ENCODE assay signal across 13 cellular contexts in the genomic region with DNA sequence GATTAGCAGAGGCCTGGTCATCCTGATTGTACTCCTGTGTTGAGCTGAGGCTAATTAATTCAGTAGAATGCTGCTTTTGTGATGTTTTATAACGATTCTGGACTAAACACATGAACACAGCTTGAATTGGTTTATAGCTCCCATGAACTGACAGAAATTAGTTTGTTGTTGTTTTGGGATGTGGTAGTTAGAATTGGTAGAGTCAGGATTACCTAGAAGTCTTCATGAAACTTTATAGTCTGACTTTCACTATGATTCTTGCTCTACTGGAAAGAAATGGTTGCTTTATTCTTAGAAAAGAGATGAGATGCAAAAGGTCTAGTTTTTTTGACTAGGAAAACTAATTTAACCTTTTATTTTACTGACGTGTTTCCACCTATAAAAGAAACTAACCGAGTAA. TPM values are rescaled to one million over a fixed set of nuclear protein-coding genes. Genes with fewer than 3 reads are reported as not detected.
DNase-seq lines count a peak whose midpoint lies in the region; ATAC-seq and TF ChIP-seq lines count a peak whose summit lies in the region.
"Had no signal": no experiment of that assay in that cellular context is flagged by ENCODE, and none has a peak within 500 bp of the region (broad histone marks: within the 10 kb centered on the region; RNA-seq: fewer than 3 reads in every experiment).

No MANE protein-coding gene starts in this region.

- ATAC-seq in GM21390 (IDR thresholded peaks at IDR 0.05; ENCODE audit: unreplicated experiment) (peak; percentile 31), omental fat pad (ENCODE audit: low FRiP score) (no peak)

- peaks cover 3% of the 10 kb centered on the region for H3K27me3 Mint-ChIP-seq in activated T-cell treated with anti-CD3 and anti-CD28 coated beads, Interleukin-2, amount 50 U/mL, for 24 hours
- H3K27me3 Mint-ChIP-seq in activated T-helper 2 cell treated with anti-CD3 and anti-CD28 coated beads, Interferon-gamma antibody, Interleukin-2, Interleukin-4, amounts not matched to agents 10 μg/mL and 5 μg/mL and 100 μg/mL, durations not matched to agents 14 hours and 24 hours and 36 hours (ENCODE audit: low read depth): no peaks in the 10 kb centered on the region

- no peak for TF ChIP-seq CTCF in omental fat pad (IDR thresholded peaks at IDR 0.05)

- peak overlapping the region; percentile 22 for H3K27ac Mint-ChIP-seq in activated T-cell treated with anti-CD3 and anti-CD28 coated beads, Interleukin-2, amount 50 U/mL, for 24 hours
- H3K27ac Mint-ChIP-seq in activated T-helper 2 cell treated with anti-CD3 and anti-CD28 coated beads, Interferon-gamma antibody, Interleukin-2, Interleukin-4, amounts not matched to agents 10 μg/mL and 5 μg/mL and 100 μg/mL, durations not matched to agents 14 hours and 24 hours and 36 hours: peak overlapping the region; percentile 79
- H3K27ac Mint-ChIP-seq: CD4-positive, CD25-positive, alpha-beta regulatory T cell had no signal

- H3K9me3 Mint-ChIP-seq in activated T-cell treated with anti-CD3 and anti-CD28 coated beads, Interleukin-2, amount 50 U/mL, for 24 hours: no peaks in the 10 kb centered on the region
- peaks cover 5% of the 10 kb centered on the region for H3K9me3 Mint-ChIP-seq in activated T-helper 2 cell treated with anti-CD3 and anti-CD28 coated beads, Interferon-gamma antibody, Interleukin-2, Interleukin-4, amounts not matched to agents 10 μg/mL and 5 μg/mL and 100 μg/mL, durations not matched to agents 14 hours and 24 hours and 36 hours

- H3K36me3 Mint-ChIP-seq in activated T-cell treated with anti-CD3 and anti-CD28 coated beads, Interleukin-2, amount 50 U/mL, for 24 hours (ENCODE audit: low read depth): no peaks in the 10 kb centered on the region
- H3K36me3 Mint-ChIP-seq in activated T-helper 2 cell treated with anti-CD3 and anti-CD28 coated beads, Interferon-gamma antibody, Interleukin-2, Interleukin-4, amounts not matched to agents 10 μg/mL and 5 μg/mL and 100 μg/mL, durations not matched to agents 14 hours and 24 hours and 36 hours (ENCODE audit: low read depth): peaks cover 3% of the 10 kb centered on the region
- H3K36me3 Mint-ChIP-seq: CD4-positive, CD25-positive, alpha-beta regulatory T cell had no signal

- H3K4me3 Mint-ChIP-seq in activated T-cell treated with anti-CD3 and anti-CD28 coated beads, Interleukin-2, amount 50 U/mL, for 24 hours: no peak overlapping the region
- peak overlapping the region; percentile 37 for H3K4me3 Mint-ChIP-seq in activated T-helper 2 cell treated with anti-CD3 and anti-CD28 coated beads, Interferon-gamma antibody, Interleukin-2, Interleukin-4, amounts not matched to agents 10 μg/mL and 5 μg/mL and 100 μg/mL, durations not matched to agents 14 hours and 24 hours and 36 hours (ENCODE audit: low read depth)
- H3K4me3 Mint-ChIP-seq: CD4-positive, CD25-positive, alpha-beta regulatory T cell had no signal

- intact Hi-C loops in activated T-helper 2 cell treated with anti-CD3 and anti-CD28 coated beads, Interferon-gamma antibody, Interleukin-2, Interleukin-4, amounts not matched to agents 10 μg/mL and 5 μg/mL and 100 μg/mL, durations not matched to agents 14 hours and 24 hours and 36 hours (cut with micrococcal nuclease): loop anchor here (1.0 to 5.0 kb wide), 7 partner anchors 12 to 422 kb away; no protein-coding TSS in a partner anchor

- DNase-seq in activated T-cell treated with anti-CD3 and anti-CD28 coated beads, Interleukin-2, amount 50 U/mL, for 24 hours: no peak
- no peak for DNase-seq in activated T-cell treated with anti-CD3 and anti-CD28 coated beads for 4 hours
- DNase-seq in activated T-helper 2 cell treated with anti-CD3 and anti-CD28 coated beads, Interferon-gamma antibody, Interleukin-2, Interleukin-4, amounts not matched to agents 10 μg/mL and 5 μg/mL and 100 μg/mL, durations not matched to agents 14 hours and 24 hours and 36 hours (ENCODE audit: low spot score): no peak
- no peak for DNase-seq in NCI-H2107 (lab: John Stamatoyannopoulos, UW)
- DNase-seq in HUDEP-2 (lab: John Stamatoyannopoulos, UW; ENCODE audit: unreplicated experiment in 76 of 76): no peak
- DNase-seq in omental fat pad (ENCODE audit: low spot score): no peak
- DNase-seq: EL, NCI-H1417 treated with DMSO at 0.1 percent for 48 hours, NCI-H2029, NCI-H2171 treated with DMSO at 0.1 percent for 48 hours, NCI-H748 treated with DMSO at 0.1 percent for 48 hours had no signal

- H3K4me1 Mint-ChIP-seq in activated T-cell treated with anti-CD3 and anti-CD28 coated beads, Interleukin-2, amount 50 U/mL, for 24 hours (ENCODE audit: low read depth): peaks cover 26% of the 10 kb centered on the region
- H3K4me1 Mint-ChIP-seq in activated T-helper 2 cell treated with anti-CD3 and anti-CD28 coated beads, Interferon-gamma antibody, Interleukin-2, Interleukin-4, amounts not matched to agents 10 μg/mL and 5 μg/mL and 100 μg/mL, durations not matched to agents 14 hours and 24 hours and 36 hours (ENCODE audit: low read depth): peaks cover 59% of the 10 kb centered on the region

RNA-seq across cellular contexts. Expression of gene TRUB1, which starts 23.4 kb away (rescaled TPM):
- 20.3 and 21.4 TPM in 2 replicates for total RNA-seq in activated T-helper 2 cell treated with anti-CD3 and anti-CD28 coated beads, Interferon-gamma antibody, Interleukin-2, Interleukin-4, amounts not matched to agents 10 μg/mL and 5 μg/mL and 100 μg/mL, durations not matched to agents 14 hours and 24 hours and 36 hours
- 10 to 100 TPM; 10.2 to 15.4 (median 12.7) TPM for total RNA-seq in omental fat pad
